Comparison of ENCODE assay signal across 21 cellular contexts in genomic region chr16:64437706-64438329, GRCh38.
DNase-seq lines count a peak whose midpoint lies in the region; ATAC-seq, FAIRE-seq and TF ChIP-seq lines count a peak whose summit lies in the region.
"Had no signal": no experiment of that assay in that cellular context is flagged by ENCODE, and none has a peak within 500 bp of the region (broad histone marks: within the 10 kb centered on the region; RNA-seq: fewer than 3 reads in every experiment).

No MANE protein-coding gene starts in this region.

- H3K14ac ChIP-seq in H1 (ENCODE audit: insufficient read length), result no peak overlapping the region

- no peak overlapping the region for H2BK5ac ChIP-seq in H1 (ENCODE audit: low read depth, low read length)

- peak overlapping the region; percentile 95 for H3K27ac Mint-ChIP-seq in nephron progenitor cell
- H3K27ac Mint-ChIP-seq: CD4-positive, CD25-positive, alpha-beta regulatory T cell; IgD-negative memory B cell; T-helper 17 cell had no signal

- TF ChIP-seq EP300 in H1 (IDR thresholded peaks at IDR 0.05; ENCODE audit: borderline replicate concordance in 1 of 2, low read depth in 2 of 2, low read length in 2 of 2), result no peak

- H3K23ac ChIP-seq in H1 (ENCODE audit: insufficient read length), result no peak overlapping the region

- H2AFZ ChIP-seq in H1 (ENCODE audit: low read length), result peak overlapping the region; percentile 65; the same call in 1 of the 2 replicates

- H4K20me1 ChIP-seq in H1 (replicated peaks in 1 of 2; ENCODE audit: control insufficient read depth in 1 of 2, insufficient read depth in 2 of 2, low read length in 2 of 2), result no peaks in the 10 kb centered on the region

- TF ChIP-seq CTCF in H1 (IDR thresholded peaks at IDR 0.05; ENCODE audit: control extremely low read depth in 1 of 3, insufficient read depth in 1 of 3, low read depth in 1 of 3, low read length in 3 of 3) (no peak), nephron progenitor cell (IDR thresholded peaks at IDR 0.05) (no peak), left lung (IDR thresholded peaks at IDR 0.05) (no peak)

- TF ChIP-seq RAD21 in H1 (IDR thresholded peaks at IDR 0.05 in 1 of 2, conservative IDR thresholded peaks at IDR 0.05 in 1 of 2; ENCODE audit: low read depth in 2 of 2, low read length in 2 of 2), result no peak

- H3K36me3 ChIP-seq in H1 (ENCODE audit: control insufficient read depth in 2 of 4, insufficient read depth in 4 of 4, low read length in 3 of 4) (no peaks in the 10 kb centered on the region), left lung (no peaks in the 10 kb centered on the region)
- H3K36me3 ChIP-seq: ascending aorta, uterus had no signal

- no peak overlapping the region for H4K8ac ChIP-seq in H1 (ENCODE audit: extremely low read depth, insufficient read depth, low read length)

- no peak overlapping the region for H3K4ac ChIP-seq in H1 (replicated peaks; ENCODE audit: insufficient read length, low read depth, low read length)

- no peak for TF ChIP-seq POLR2A in H1 (IDR thresholded peaks at IDR 0.05; ENCODE audit: control extremely low read depth in 1 of 2, low read depth in 2 of 2, low read length in 2 of 2)

- FAIRE-seq in H1 (lab: Jason Lieb, UNC), result no peak
- FAIRE-seq: GM12891 had no signal

- H3K27ac ChIP-seq in H1 (ENCODE audit: low read depth, low read length) (no peak overlapping the region), left lung (no peak overlapping the region)
- H3K27ac ChIP-seq: ascending aorta, uterus had no signal

- no peak overlapping the region for H2BK120ac ChIP-seq in H1 (replicated peaks; ENCODE audit: low read depth, low read length)

- H3K79me2 ChIP-seq in H1 (ENCODE audit: control insufficient read depth in 1 of 2, insufficient read depth in 2 of 2, low read length in 2 of 2), result no peaks in the 10 kb centered on the region

- POLR2A ChIA-PET in H1 (lab: Charles Lee; ENCODE audit: partially characterized antibody), result no interaction called here

- H3K9me3 Mint-ChIP-seq in nephron progenitor cell, result peaks cover 23% of the 10 kb centered on the region

- H3K4me3 Mint-ChIP-seq in nephron progenitor cell, result no peak overlapping the region
- H3K4me3 Mint-ChIP-seq: CD4-positive, CD25-positive, alpha-beta regulatory T cell; IgD-negative memory B cell; T-helper 17 cell had no signal

- H4K5ac ChIP-seq in H1 (ENCODE audit: insufficient read length, low read depth, low read length), result no peak overlapping the region

- H2BK15ac ChIP-seq in H1 (ENCODE audit: low read length), result no peak overlapping the region

- no peak overlapping the region for H3K4me2 ChIP-seq in H1 (ENCODE audit: insufficient read depth in 1 of 2, low read depth in 2 of 2, low read length in 2 of 2)

- H3K56ac ChIP-seq in H1 (replicated peaks; ENCODE audit: insufficient read length, low read depth, low read length), result peak overlapping the region; percentile 61

- H2AK5ac ChIP-seq in H1 (ENCODE audit: low read depth, low read length), result no peak overlapping the region

- no peak overlapping the region for H3K9ac ChIP-seq in H1 (replicated peaks in 1 of 4; ENCODE audit: extremely low read depth in 1 of 4, low read depth in 3 of 4, low read length in 3 of 4)

- no peak overlapping the region for H3K18ac ChIP-seq in H1 (ENCODE audit: extremely low read depth, low read length)

- 97% methylated on average over 9 of the region's 9 CpGs; no CpG with 5 or more reads in 1 of the 2 experiments for WGBS in H1 (ENCODE audit: extremely low coverage in 1 of 2, insufficient coverage in 1 of 2, insufficient read length in 1 of 2, insufficient replicate concordance in 2 of 2, low coverage in 1 of 2, low lambda C conversion rate in 2 of 2, missing lambda C conversion rate in 1 of 2), 2 experiments

- H3K4me3 ChIP-seq in H1 (ENCODE audit: extremely low read depth in 1 of 4, insufficient read depth in 2 of 4, low read depth in 3 of 4, low read length in 4 of 4) (no peak overlapping the region), left lung (no peak overlapping the region)
- H3K4me3 ChIP-seq: ascending aorta, uterus had no signal

- H3K9me3 ChIP-seq in H1 (ENCODE audit: insufficient read depth in 2 of 2, low read depth in 1 of 2, low read length in 1 of 2) (no peaks in the 10 kb centered on the region), left lung (peaks cover 0 to 10% of the 10 kb centered on the region in 2 donors)
- H3K9me3 ChIP-seq: uterus had no signal

- no peaks in the 10 kb centered on the region for H3K23me2 ChIP-seq in H1 (ENCODE audit: low read depth, low read length)

- H3K79me1 ChIP-seq in H1 (ENCODE audit: low read depth, low read length), result no peaks in the 10 kb centered on the region

- H3K4me1 ChIP-seq in H1 (replicated peaks in 1 of 4; ENCODE audit: control insufficient read depth in 3 of 4, insufficient read depth in 4 of 4, low read length in 3 of 4) (no peaks in the 10 kb centered on the region), left lung (no peaks in the 10 kb centered on the region)
- H3K4me1 ChIP-seq: ascending aorta, uterus had no signal

- DNase-seq in NCI-H345 (lab: John Stamatoyannopoulos, UW) (peak; percentile 4), NCI-H345 treated with DMSO at 0.1 percent for 48 hours (lab: John Stamatoyannopoulos, UW; ENCODE audit: unreplicated experiment) (no peak), NCI-H524 treated with DMSO at 0.1 percent for 48 hours (lab: John Stamatoyannopoulos, UW) (peak; percentile 6), H1 (ENCODE audit: low read depth in 1 of 2, low spot score in 2 of 2) (no peak), nephron progenitor cell (no peak), left lung (no peak), sciatic nerve (ENCODE audit: low spot score) (no peak)
- DNase-seq: activated gamma-delta T cell; CD4-positive, CD25-positive, alpha-beta regulatory T cell; head of caudate nucleus; kidney glomerular epithelial cell; NCI-H1092; NCI-H526; posterior cingulate gyrus; stimulated activated naive CD8-positive, alpha-beta T cell treated with anti-CD3 and anti-CD28 coated beads, Interleukin-15, Interleukin-2, amounts not matched to agents 100 U/mL and 50 U/mL, for 24 hours; T-helper 17 cell; uterus had no signal

- ATAC-seq in left lung (no peak), sciatic nerve (no peak), HG03354 (IDR thresholded peaks at IDR 0.05; ENCODE audit: poor library complexity, severe bottlenecking, unreplicated experiment) (no peak)
- ATAC-seq: stimulated activated naive CD8-positive, alpha-beta T cell treated with anti-CD3 and anti-CD28 coated beads, Interleukin-15, Interleukin-2, amounts not matched to agents 100 U/mL and 50 U/mL, for 24 hours; T-helper 17 cell had no signal

- CTCF ChIA-PET in H1 (lab: Charles Lee; ENCODE audit: partially characterized antibody), result no interaction called here

- H2BK12ac ChIP-seq in H1 (ENCODE audit: low read depth, low read length), result no peak overlapping the region

- peaks cover 30% of the 10 kb centered on the region for H3K4me1 Mint-ChIP-seq in nephron progenitor cell
- H3K4me1 Mint-ChIP-seq: CD4-positive, CD25-positive, alpha-beta regulatory T cell; IgD-negative memory B cell; T-helper 17 cell had no signal

- H3K27me3 ChIP-seq in H1 (replicated peaks in 1 of 4; ENCODE audit: control insufficient read depth in 3 of 4, extremely low read depth in 1 of 4, insufficient read depth in 3 of 4, low read length in 3 of 4) (no peaks in the 10 kb centered on the region), left lung (no peaks in the 10 kb centered on the region)
- H3K27me3 ChIP-seq: ascending aorta, uterus had no signal

- intact Hi-C loops in left lung (cut with DNase I), result no loop called here
- intact Hi-C loops in sciatic nerve (cut with DNase I), result no loop called here

- H3K27me3 Mint-ChIP-seq in nephron progenitor cell (ENCODE audit: low read depth, poor library complexity), result no peaks in the 10 kb centered on the region
- H3K27me3 Mint-ChIP-seq: CD4-positive, CD25-positive, alpha-beta regulatory T cell; IgD-negative memory B cell; T-helper 17 cell had no signal

- peaks cover 6% of the 10 kb centered on the region for H3K36me3 Mint-ChIP-seq in nephron progenitor cell (ENCODE audit: low read depth)
- H3K36me3 Mint-ChIP-seq: CD4-positive, CD25-positive, alpha-beta regulatory T cell; IgD-negative memory B cell had no signal

- no peak overlapping the region for H4K91ac ChIP-seq in H1 (replicated peaks; ENCODE audit: insufficient read length, low read length)

- H2BK20ac ChIP-seq in H1 (ENCODE audit: low read length), result no peak overlapping the region

TF ChIP-seq in H1, 55 proteins besides CTCF, POLR2A, EP300 and RAD21:
- TF ChIP-seq KDM4A (IDR thresholded peaks at IDR 0.05; ENCODE audit: low read depth, low read length, severe bottlenecking), result no peak
- TF ChIP-seq MAFK (IDR thresholded peaks at IDR 0.05; ENCODE audit: low read depth, low read length), result no peak
- no peak for TF ChIP-seq JUN (IDR thresholded peaks at IDR 0.05; ENCODE audit: low read depth, low read length)
- no peak for TF ChIP-seq SP2 (IDR thresholded peaks at IDR 0.05; ENCODE audit: low read length)
- no peak for TF ChIP-seq SP1 (IDR thresholded peaks at IDR 0.05; ENCODE audit: low read depth, low read length)

Comparison
In these comparisons a context has a peak if more than half of its experiments do, and no peak if none do; other contexts are left out.
1. DNase-seq: peak in NCI-H345 (single experiment) and NCI-H524 treated with DMSO at 0.1 percent for 48 hours (single experiment); none in NCI-H345 treated with DMSO at 0.1 percent for 48 hours (single experiment), H1 (0 of 2), nephron progenitor cell (single experiment), left lung (0 of 2) and sciatic nerve (single experiment).